In the genomic region with DNA sequence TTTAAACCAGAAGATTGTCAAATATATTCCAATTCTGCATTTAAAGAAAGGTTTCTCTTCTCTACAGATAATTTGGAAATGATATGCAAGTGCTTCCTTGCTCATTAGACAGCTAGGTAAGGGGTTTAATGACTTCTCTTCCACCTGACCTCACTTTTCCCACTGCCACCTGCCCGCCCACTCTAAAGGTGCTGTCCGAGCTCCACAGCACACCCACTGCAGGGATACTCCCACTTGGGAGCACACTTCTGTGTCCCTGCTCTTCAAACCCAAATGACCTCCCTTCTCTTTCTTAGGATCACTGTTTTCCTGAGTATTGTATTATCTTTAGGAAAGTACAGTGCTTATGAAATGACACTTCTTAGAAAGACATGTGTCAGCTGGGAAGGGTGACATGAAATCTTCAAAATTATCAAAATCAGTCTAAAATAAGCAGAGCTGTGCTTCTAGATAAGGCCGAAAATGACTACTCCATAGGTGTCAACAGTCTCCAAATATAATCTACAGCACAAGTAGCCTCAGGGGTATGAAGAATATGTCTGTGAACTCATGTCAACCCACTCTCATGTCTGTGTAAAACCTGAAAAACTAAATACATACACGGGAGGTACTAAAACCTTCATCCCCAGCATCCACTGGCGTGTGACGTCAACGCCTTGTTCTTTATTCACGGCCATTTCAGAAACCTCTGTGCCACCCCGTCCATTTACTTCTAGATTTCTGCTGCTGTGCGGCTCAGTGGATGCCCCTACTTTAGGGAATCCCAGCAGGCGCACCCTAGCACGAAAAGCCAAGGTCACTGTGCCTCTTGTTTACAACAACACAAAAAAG, we compare ENCODE assay signal across 1 cellular context.
TF ChIP-seq lines count a peak whose summit lies in the region.

No MANE protein-coding gene starts in this region.

TF ChIP-seq in K562, 482 proteins besides CTCF, POLR2A, EP300 and RAD21 (continued from another document and continues in another):
- TF ChIP-seq, protein P1, sequence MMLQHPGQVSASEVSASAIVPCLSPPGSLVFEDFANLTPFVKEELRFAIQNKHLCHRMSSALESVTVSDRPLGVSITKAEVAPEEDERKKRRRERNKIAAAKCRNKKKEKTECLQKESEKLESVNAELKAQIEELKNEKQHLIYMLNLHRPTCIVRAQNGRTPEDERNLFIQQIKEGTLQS (IDR thresholded peaks at IDR 0.05), result peak; percentile 81
- TF ChIP-seq, protein P1 (CRISPR knock-in tag; conservative IDR thresholded peaks at IDR 0.05), result no peak
- peak; percentile 1; the same call in 1 of the 2 replicates for TF ChIP-seq MEF2A (IDR thresholded peaks at IDR 0.05; ENCODE audit: control insufficient read depth, low read depth, low read length)
- TF ChIP-seq MEIS2 (IDR thresholded peaks at IDR 0.05; ENCODE audit: partially characterized antibody), result peak; percentile 95
- peak; percentile 71 for TF ChIP-seq NBN (IDR thresholded peaks at IDR 0.05; ENCODE audit: low read depth)
- TF ChIP-seq HDAC2 (IDR thresholded peaks at IDR 0.05), result peak; percentile 95
- TF ChIP-seq TSC22D4 (tag; IDR thresholded peaks at IDR 0.05), result no peak
- TF ChIP-seq CHCHD3 (CRISPR knock-in tag; IDR thresholded peaks at IDR 0.05), result no peak
- peak; percentile 21 for TF ChIP-seq NEUROD1 (IDR thresholded peaks at IDR 0.05; ENCODE audit: borderline replicate concordance, low read depth, low read length, partially characterized antibody)
- TF ChIP-seq TBL1XR1 (IDR thresholded peaks at IDR 0.05; ENCODE audit: low read length in 2 of 2), result peak in 1 of 2 experiments; percentile 95; a peak in 2 of 4 replicates
- no peak for TF ChIP-seq STAG1 (CRISPR knock-in tag; IDR thresholded peaks at IDR 0.05; ENCODE audit: borderline replicate concordance)
- TF ChIP-seq, protein P2, sequence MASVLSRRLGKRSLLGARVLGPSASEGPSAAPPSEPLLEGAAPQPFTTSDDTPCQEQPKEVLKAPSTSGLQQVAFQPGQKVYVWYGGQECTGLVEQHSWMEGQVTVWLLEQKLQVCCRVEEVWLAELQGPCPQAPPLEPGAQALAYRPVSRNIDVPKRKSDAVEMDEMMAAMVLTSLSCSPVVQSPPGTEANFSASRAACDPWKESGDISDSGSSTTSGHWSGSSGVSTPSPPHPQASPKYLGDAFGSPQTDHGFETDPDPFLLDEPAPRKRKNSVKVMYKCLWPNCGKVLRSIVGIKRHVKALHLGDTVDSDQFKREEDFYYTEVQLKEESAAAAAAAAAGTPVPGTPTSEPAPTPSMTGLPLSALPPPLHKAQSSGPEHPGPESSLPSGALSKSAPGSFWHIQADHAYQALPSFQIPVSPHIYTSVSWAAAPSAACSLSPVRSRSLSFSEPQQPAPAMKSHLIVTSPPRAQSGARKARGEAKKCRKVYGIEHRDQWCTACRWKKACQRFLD (CRISPR knock-in tag; IDR thresholded peaks at IDR 0.05), result 0 out of 2 replicates have a peak, but pooled peaks have one; percentile 45
- no peak for TF ChIP-seq NR2C1 (IDR thresholded peaks at IDR 0.05)
- TF ChIP-seq NR2C1 (tag; IDR thresholded peaks at IDR 0.05), result 0 out of 2 replicates have a peak, but pooled peaks have one; percentile 20
- TF ChIP-seq L3MBTL2 (IDR thresholded peaks at IDR 0.05), result peak; percentile 73
- TF ChIP-seq, protein P3, sequence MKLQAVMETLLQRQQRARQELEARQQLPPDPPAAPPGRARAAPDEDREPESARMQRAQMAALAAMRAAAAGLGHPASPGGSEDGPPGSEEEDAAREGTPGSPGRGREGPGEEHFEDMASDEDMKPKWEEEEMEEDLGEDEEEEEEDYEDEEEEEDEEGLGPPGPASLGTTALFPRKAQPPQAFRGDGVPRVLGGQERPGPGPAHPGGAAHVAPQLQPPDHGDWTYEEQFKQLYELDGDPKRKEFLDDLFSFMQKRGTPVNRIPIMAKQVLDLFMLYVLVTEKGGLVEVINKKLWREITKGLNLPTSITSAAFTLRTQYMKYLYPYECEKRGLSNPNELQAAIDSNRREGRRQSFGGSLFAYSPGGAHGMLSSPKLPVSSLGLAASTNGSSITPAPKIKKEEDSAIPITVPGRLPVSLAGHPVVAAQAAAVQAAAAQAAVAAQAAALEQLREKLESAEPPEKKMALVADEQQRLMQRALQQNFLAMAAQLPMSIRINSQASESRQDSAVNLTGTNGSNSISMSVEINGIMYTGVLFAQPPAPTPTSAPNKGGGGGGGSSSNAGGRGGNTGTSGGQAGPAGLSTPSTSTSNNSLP (IDR thresholded peaks at IDR 0.05; ENCODE audit: borderline replicate concordance, low read depth, low read length), result peak; percentile 82
- TF ChIP-seq EP400 (IDR thresholded peaks at IDR 0.05), result peak; percentile 61
- TF ChIP-seq, protein P4, sequence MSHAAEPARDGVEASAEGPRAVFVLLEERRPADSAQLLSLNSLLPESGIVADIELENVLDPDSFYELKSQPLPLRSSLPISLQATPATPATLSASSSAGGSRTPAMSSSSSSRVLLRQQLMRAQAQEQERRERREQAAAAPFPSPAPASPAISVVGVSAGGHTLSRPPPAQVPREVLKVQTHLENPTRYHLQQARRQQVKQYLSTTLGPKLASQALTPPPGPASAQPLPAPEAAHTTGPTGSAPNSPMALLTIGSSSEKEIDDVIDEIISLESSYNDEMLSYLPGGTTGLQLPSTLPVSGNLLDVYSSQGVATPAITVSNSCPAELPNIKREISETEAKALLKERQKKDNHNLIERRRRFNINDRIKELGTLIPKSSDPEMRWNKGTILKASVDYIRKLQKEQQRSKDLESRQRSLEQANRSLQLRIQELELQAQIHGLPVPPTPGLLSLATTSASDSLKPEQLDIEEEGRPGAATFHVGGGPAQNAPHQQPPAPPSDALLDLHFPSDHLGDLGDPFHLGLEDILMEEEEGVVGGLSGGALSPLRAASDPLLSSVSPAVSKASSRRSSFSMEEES (CRISPR knock-in tag; IDR thresholded peaks at IDR 0.05), result no peak
- TF ChIP-seq FOXP4 (CRISPR knock-in tag; IDR thresholded peaks at IDR 0.05; ENCODE audit: borderline replicate concordance), result no peak
- TF ChIP-seq TCF3 (CRISPR knock-in tag; IDR thresholded peaks at IDR 0.05), result peak; percentile 96
- peak; percentile 90 for TF ChIP-seq CBFA2T2 (conservative IDR thresholded peaks at IDR 0.05)
- peak; percentile 51; the same call in 1 of the 2 replicates for TF ChIP-seq LEF1 (IDR thresholded peaks at IDR 0.05)
- peak; percentile 46; the same call in 1 of the 2 replicates for TF ChIP-seq LCOR (CRISPR knock-in tag; IDR thresholded peaks at IDR 0.05)
- no peak for TF ChIP-seq PBX2 (CRISPR knock-in tag; IDR thresholded peaks at IDR 0.05; ENCODE audit: low read depth)
- peak; percentile 72 for TF ChIP-seq PBX2 (tag; conservative IDR thresholded peaks at IDR 0.05; ENCODE audit: low read depth)
- TF ChIP-seq DPF2 (IDR thresholded peaks at IDR 0.05), result peak; percentile 92
- peak; percentile 56; the same call in 1 of the 2 replicates for TF ChIP-seq TOE1 (IDR thresholded peaks at IDR 0.05; ENCODE audit: borderline replicate concordance)
- no peak for TF ChIP-seq TOE1 (CRISPR knock-in tag; IDR thresholded peaks at IDR 0.05; ENCODE audit: borderline replicate concordance, low read depth)
- TF ChIP-seq EWSR1 (IDR thresholded peaks at IDR 0.05; ENCODE audit: borderline replicate concordance, low read depth, partially characterized antibody), result no peak
- no peak for TF ChIP-seq TCF7L2 (IDR thresholded peaks at IDR 0.05; ENCODE audit: low read depth, low read length)
- TF ChIP-seq ZNF384 (IDR thresholded peaks at IDR 0.05; ENCODE audit: low read depth, low read length), result no peak
- TF ChIP-seq RBM25 (IDR thresholded peaks at IDR 0.05; ENCODE audit: low read depth, low read length, severe bottlenecking), result no peak
- no peak for TF ChIP-seq MED1 (CRISPR knock-in tag; IDR thresholded peaks at IDR 0.05; ENCODE audit: borderline replicate concordance)
- peak; percentile 80 for TF ChIP-seq KLF16 (IDR thresholded peaks at IDR 0.05)
- TF ChIP-seq NCOR1 (IDR thresholded peaks at IDR 0.05), result peak; percentile 92
- TF ChIP-seq, protein P5, sequence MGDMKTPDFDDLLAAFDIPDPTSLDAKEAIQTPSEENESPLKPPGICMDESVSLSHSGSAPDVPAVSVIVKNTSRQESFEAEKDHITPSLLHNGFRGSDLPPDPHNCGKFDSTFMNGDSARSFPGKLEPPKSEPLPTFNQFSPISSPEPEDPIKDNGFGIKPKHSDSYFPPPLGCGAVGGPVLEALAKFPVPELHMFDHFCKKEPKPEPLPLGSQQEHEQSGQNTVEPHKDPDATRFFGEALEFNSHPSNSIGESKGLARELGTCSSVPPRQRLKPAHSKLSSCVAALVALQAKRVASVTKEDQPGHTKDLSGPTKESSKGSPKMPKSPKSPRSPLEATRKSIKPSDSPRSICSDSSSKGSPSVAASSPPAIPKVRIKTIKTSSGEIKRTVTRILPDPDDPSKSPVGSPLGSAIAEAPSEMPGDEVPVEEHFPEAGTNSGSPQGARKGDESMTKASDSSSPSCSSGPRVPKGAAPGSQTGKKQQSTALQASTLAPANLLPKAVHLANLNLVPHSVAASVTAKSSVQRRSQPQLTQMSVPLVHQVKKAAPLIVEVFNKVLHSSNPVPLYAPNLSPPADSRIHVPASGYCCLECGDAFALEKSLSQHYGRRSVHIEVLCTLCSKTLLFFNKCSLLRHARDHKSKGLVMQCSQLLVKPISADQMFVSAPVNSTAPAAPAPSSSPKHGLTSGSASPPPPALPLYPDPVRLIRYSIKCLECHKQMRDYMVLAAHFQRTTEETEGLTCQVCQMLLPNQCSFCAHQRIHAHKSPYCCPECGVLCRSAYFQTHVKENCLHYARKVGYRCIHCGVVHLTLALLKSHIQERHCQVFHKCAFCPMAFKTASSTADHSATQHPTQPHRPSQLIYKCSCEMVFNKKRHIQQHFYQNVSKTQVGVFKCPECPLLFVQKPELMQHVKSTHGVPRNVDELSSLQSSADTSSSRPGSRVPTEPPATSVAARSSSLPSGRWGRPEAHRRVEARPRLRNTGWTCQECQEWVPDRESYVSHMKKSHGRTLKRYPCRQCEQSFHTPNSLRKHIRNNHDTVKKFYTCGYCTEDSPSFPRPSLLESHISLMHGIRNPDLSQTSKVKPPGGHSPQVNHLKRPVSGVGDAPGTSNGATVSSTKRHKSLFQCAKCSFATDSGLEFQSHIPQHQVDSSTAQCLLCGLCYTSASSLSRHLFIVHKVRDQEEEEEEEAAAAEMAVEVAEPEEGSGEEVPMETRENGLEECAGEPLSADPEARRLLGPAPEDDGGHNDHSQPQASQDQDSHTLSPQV (IDR thresholded peaks at IDR 0.05), result peak; percentile 75
- peak in 1 of 2 experiments; percentile 83; a peak in 2 of 4 replicates for TF ChIP-seq NONO (IDR thresholded peaks at IDR 0.05; ENCODE audit: low read depth in 2 of 2, low read length in 1 of 2)
- peak; percentile 60; the same call in 1 of the 2 replicates for TF ChIP-seq MYC (IDR thresholded peaks at IDR 0.05; ENCODE audit: low read depth, low read length)
- TF ChIP-seq MYC (CRISPR knock-in tag; IDR thresholded peaks at IDR 0.05; ENCODE audit: borderline replicate concordance, low read depth), result no peak
- no peak for TF ChIP-seq ZFP36 (IDR thresholded peaks at IDR 0.05; ENCODE audit: low read depth, low read length, partially characterized antibody)
- TF ChIP-seq EGR1 (conservative IDR thresholded peaks at IDR 0.05), result peak; percentile 70
- peak; percentile 72; the same call in 1 of the 2 replicates for TF ChIP-seq NCOA1 (IDR thresholded peaks at IDR 0.05; ENCODE audit: low read depth)
- peak; percentile 36; the same call in 1 of the 2 replicates for TF ChIP-seq MTA1 (IDR thresholded peaks at IDR 0.05; ENCODE audit: borderline replicate concordance)
